ENCODE assay signal across 8 cellular contexts in genomic region chr9:2014696-2015580, GRCh38. TPM values are rescaled to one million over a fixed set of nuclear protein-coding genes. Genes with fewer than 3 reads are reported as not detected.
DNase-seq lines count a peak whose midpoint lies in the region; ATAC-seq and TF ChIP-seq lines count a peak whose summit lies in the region.

Gene SMARCA2 (plus strand): TSS chr9:2015347. CDS start chr9:2029023, 13,676 bp downstream.

- peak within 1 kb of the TSS; percentile 20 for H2BK120ac ChIP-seq in IMR-90 (ENCODE audit: low read depth, low read length)

- H3K79me1 ChIP-seq in IMR-90 (ENCODE audit: low read depth in 1 of 2, low read length in 2 of 2), result peaks cover 15 to 17% of the 10 kb centered on the region in 2 experiments

- POLR2A ChIA-PET in IMR-90 (lab: Charles Lee; ENCODE audit: unreplicated experiment) (no interaction called here), PC-3 (lab: Charles Lee; ENCODE audit: unreplicated experiment) (interaction anchor here (0.6 kb wide), 1 partner anchor 82 kb away, joined by 4 read pairs; no protein-coding TSS in a partner anchor)

- dilution Hi-C loops in IMR-90 (cut with HindIII; ENCODE audit: low sequenced_read_pairs, unreplicated experiment), result loop anchor here (25.0 kb wide), 1 partner anchor 97 kb away; no protein-coding TSS in a partner anchor

- H2BK15ac ChIP-seq in IMR-90 (ENCODE audit: low read depth, low read length), result no peak within 1 kb of the TSS

- no peaks in the 10 kb centered on the region for H3F3A ChIP-seq in PC-3 (ENCODE audit: low read length, unreplicated experiment)

- H4K5ac ChIP-seq in IMR-90 (ENCODE audit: low read depth, low read length), result peak within 1 kb of the TSS; percentile 27; the same call in 1 of the 2 replicates

- H3K56ac ChIP-seq in IMR-90 (ENCODE audit: extremely low read depth, insufficient read depth, low read length), result peak within 1 kb of the TSS; percentile 49; the same call in 1 of the 2 replicates

- no peaks in the 10 kb centered on the region for H3K27me3 ChIP-seq in IMR-90 (ENCODE audit: control insufficient read depth, insufficient read depth, low read length)
- H3K27me3 ChIP-seq in PC-3 (ENCODE audit: low read length), result no peaks in the 10 kb centered on the region

- 0% methylated on average over 4 of the region's 71 CpGs; no CpG with 5 or more reads in 1 of the 2 experiments for WGBS in IMR-90 (ENCODE audit: extremely low coverage in 2 of 2, insufficient read length in 1 of 2), 2 experiments

- H2BK5ac ChIP-seq in IMR-90 (ENCODE audit: low read depth, low read length, poor library complexity, severe bottlenecking), result peak within 1 kb of the TSS; percentile 67

- ATAC-seq in GM21529 (IDR thresholded peaks at IDR 0.05; ENCODE audit: unreplicated experiment) (peak; percentile 73), IMR-90 (ENCODE audit: low read depth) (peak; percentile 90), PC-3 (peak; percentile 73)

- H4K8ac ChIP-seq in IMR-90 (ENCODE audit: low read depth in 2 of 2, low read length in 2 of 2), result peak within 1 kb of the TSS; percentile 35 to 44; a peak in 2 of 4 replicates

- H3K4me1 ChIP-seq in IMR-90 (ENCODE audit: control insufficient read depth, insufficient read depth, low read length), result peaks cover 2% of the 10 kb centered on the region
- peaks cover 16% of the 10 kb centered on the region for H3K4me1 ChIP-seq in PC-3 (ENCODE audit: insufficient read depth, low read length)

- H3K9me3 ChIP-seq in IMR-90 (ENCODE audit: control insufficient read depth, insufficient read depth, low read length) (no peaks in the 10 kb centered on the region), PC-3 (ENCODE audit: low read length) (no peaks in the 10 kb centered on the region)

- no peaks in the 10 kb centered on the region for H3K9me1 ChIP-seq in IMR-90 (ENCODE audit: insufficient read depth, low read length)

- H3K9ac ChIP-seq in IMR-90 (ENCODE audit: low read depth, low read length) (peak within 1 kb of the TSS; percentile 87), PC-3 (ENCODE audit: low read length) (peak within 1 kb of the TSS; percentile 73)

- peaks cover 23% of the 10 kb centered on the region for H3K79me2 ChIP-seq in PC-3 (ENCODE audit: low read length)

- H3K4me3 ChIP-seq in IMR-90 (ENCODE audit: insufficient read depth, low read depth, low read length) (peak within 1 kb of the TSS; percentile 86), PC-3 (ENCODE audit: low read length) (peak within 1 kb of the TSS; percentile 84)

- H2AFZ ChIP-seq in IMR-90 (replicated peaks; ENCODE audit: low read length, poor library complexity), result peak within 1 kb of the TSS; percentile 97
- peak within 1 kb of the TSS; percentile 93 for H2AFZ ChIP-seq in PC-3 (ENCODE audit: low read length)

- 0 out of 2 replicates have a peak within 1 kb of the TSS, but pooled peaks have one; percentile 45 for H3K14ac ChIP-seq in IMR-90 (replicated peaks; ENCODE audit: low read depth, low read length)

- CTCF ChIA-PET in IMR-90 (lab: Yijun Ruan, JAX) (interaction anchor here (0.5 to 1.4 kb wide), 2 partner anchors 16 to 746 kb away, joined by 3 read pairs; no protein-coding TSS in a partner anchor), PC-3 (lab: Charles Lee) (interaction anchor here (0.6 to 0.7 kb wide), 2 partner anchors 17 to 77 kb away, joined by 3 read pairs; no protein-coding TSS in a partner anchor)

- peak within 1 kb of the TSS; percentile 42; the same call in 1 of the 2 replicates for H3K18ac ChIP-seq in IMR-90 (ENCODE audit: low read depth, low read length)

- peak within 1 kb of the TSS; percentile 73 for H2AK9ac ChIP-seq in IMR-90 (replicated peaks; ENCODE audit: low read depth, low read length, poor library complexity)

- H3K4me2 ChIP-seq in IMR-90 (ENCODE audit: low read depth, low read length), result peak within 1 kb of the TSS; percentile 91
- peak within 1 kb of the TSS; percentile 97 for H3K4me2 ChIP-seq in PC-3 (ENCODE audit: low read length)

- BruUV-seq in IMR-90 (replicated peaks; lab: Mats Ljungman, UMichigan) (no TSS peak), PC-3 (replicated peaks; lab: Mats Ljungman, UMichigan) (no TSS peak)

- intact Hi-C loops in IMR-90 (cut with micrococcal nuclease) (loop anchor here (1.0 to 10.0 kb wide), 7 partner anchors 36 to 827 kb away; partner anchors contain the start of genes PUM3 and VLDLR), PC-3 (cut with micrococcal nuclease) (loop anchor here (5.0 to 10.0 kb wide), 2 partner anchors 140 to 913 kb away; no protein-coding TSS in a partner anchor)

- peaks cover 7% of the 10 kb centered on the region; the same call in 1 of the 2 replicates for H4K20me1 ChIP-seq in IMR-90 (ENCODE audit: insufficient read depth, low read length)
- no peaks in the 10 kb centered on the region for H4K20me1 ChIP-seq in PC-3 (ENCODE audit: low read length)

- H3K9me2 ChIP-seq in PC-3 (replicated peaks; ENCODE audit: low read length), result no peaks in the 10 kb centered on the region

- peak within 1 kb of the TSS; percentile 70 for H3K27ac ChIP-seq in IMR-90 (ENCODE audit: insufficient read depth, low read length)
- H3K27ac ChIP-seq in PC-3 (ENCODE audit: low read length), result peak within 1 kb of the TSS; percentile 34
- peak within 1 kb of the TSS; percentile 89 for H3K27ac ChIP-seq in epithelial cell of prostate

- H3K36me3 ChIP-seq in IMR-90 (ENCODE audit: control insufficient read depth, insufficient read depth, low read length), result no peaks in the 10 kb centered on the region
- H3K36me3 ChIP-seq in PC-3 (ENCODE audit: low read depth, low read length), result no peaks in the 10 kb centered on the region

- peak; percentile 57 for TF ChIP-seq POLR2A in IMR-90 (IDR thresholded peaks at IDR 0.05; ENCODE audit: low read depth, low read length)

- in situ Hi-C loops in IMR-90 (cut with MboI; ENCODE audit: low sequenced_read_pairs), result no loop called here

- TF ChIP-seq CTCF in IMR-90 (conservative IDR thresholded peaks at IDR 0.05; ENCODE audit: low read depth, low read length), result no peak
- no peak for TF ChIP-seq CTCF in PC-3 (conservative IDR thresholded peaks at IDR 0.05; ENCODE audit: low read depth, low read length)

- TF ChIP-seq RAD21 in IMR-90 (IDR thresholded peaks at IDR 0.05; ENCODE audit: low read length), result no peak

- peak within 1 kb of the TSS; percentile 77 for H3K23ac ChIP-seq in IMR-90 (ENCODE audit: low read depth, low read length)

- peak within 1 kb of the TSS; percentile 20 for H3K4ac ChIP-seq in IMR-90 (ENCODE audit: low read depth, low read length)

- DNase-seq in DMS114 treated with DMSO at 0.1 percent for 48 hours (lab: John Stamatoyannopoulos, UW; ENCODE audit: unreplicated experiment) (peak; percentile 79), IMR-90 (peak; percentile 96), PC-3 (peak; percentile 93), activated T-cell treated with anti-CD3 and anti-CD28 coated beads for 48 hours (ENCODE audit: low read depth) (peak; percentile 97), epithelial cell of prostate (ENCODE audit: low read depth, low spot score) (peak; percentile 93), mucosa of gallbladder (ENCODE audit: low spot score) (peak; percentile 98)
- DNase-seq in stimulated activated CD8-positive, alpha-beta memory T cell treated with anti-CD3 and anti-CD28 coated beads, Interleukin-4, amount 100 ng/mL, for 24 hours (ENCODE audit: low read depth), result peak; percentile 96

- H2AK5ac ChIP-seq in IMR-90 (ENCODE audit: low read depth, low read length), result 0 out of 2 replicates have a peak within 1 kb of the TSS, but pooled peaks have one; percentile 2

- H4K91ac ChIP-seq in IMR-90 (ENCODE audit: insufficient read depth, low read depth, low read length), result peak within 1 kb of the TSS; percentile 6; the same call in 1 of the 2 replicates

- no peak within 1 kb of the TSS for H2BK20ac ChIP-seq in IMR-90 (ENCODE audit: low read depth, low read length)

TF ChIP-seq in IMR-90, 13 proteins besides CTCF, POLR2A, EP300 and RAD21:
- TF ChIP-seq CEBPB (IDR thresholded peaks at IDR 0.05; ENCODE audit: low read depth, low read length) (peak; percentile 12; the same call in 1 of the 2 replicates), RFX5 (IDR thresholded peaks at IDR 0.05; ENCODE audit: low read depth, low read length) (no peak), SMC3 (IDR thresholded peaks at IDR 0.05; ENCODE audit: low read depth, low read length) (no peak), MXI1 (IDR thresholded peaks at IDR 0.05; ENCODE audit: borderline replicate concordance, low read depth, low read length) (peak; percentile 34; the same call in 1 of the 2 replicates), USF2 (IDR thresholded peaks at IDR 0.05; ENCODE audit: low read depth, low read length) (no peak), CHD1 (IDR thresholded peaks at IDR 0.05; ENCODE audit: low read depth, low read length) (no peak), BHLHE40 (IDR thresholded peaks at IDR 0.05; ENCODE audit: low read depth, low read length) (no peak), NFE2L2 (IDR thresholded peaks at IDR 0.05; ENCODE audit: low read depth, low read length) (no peak), RCOR1 (IDR thresholded peaks at IDR 0.05; ENCODE audit: insufficient replicate concordance, low read length) (no peak), ELK1 (IDR thresholded peaks at IDR 0.05; ENCODE audit: borderline replicate concordance, low read depth, low read length) (no peak), MAZ (IDR thresholded peaks at IDR 0.05; ENCODE audit: borderline replicate concordance, low read depth, low read length) (peak; percentile 83), FOS (IDR thresholded peaks at IDR 0.05; ENCODE audit: low read depth, low read length) (0 out of 2 replicates have a peak, but pooled peaks have one; percentile 38)
TF ChIP-seq in IMR-90: peak in this region for 4.

RNA-seq across cellular contexts. Expression of gene SMARCA2, which starts in this region (rescaled TPM):
- total RNA-seq in IMR-90 (2012; rRNA removed), result 26.7 and 29.2 TPM in 2 replicates
- polyA plus RNA-seq in IMR-90 (2012; rRNA removed), result 25.3 and 26.5 TPM in 2 replicates
- 14.4 and 14.8 TPM in 2 replicates for polyA plus RNA-seq in IMR-90 (2012; cell fraction: cytosol; rRNA removed)
- 19.4 and 48.0 TPM in 2 replicates for polyA plus RNA-seq in IMR-90 (2012; cell fraction: nucleus; rRNA removed; ENCODE audit: low replicate concordance)
- total RNA-seq in PC-3 (2014; rRNA removed), result 27.9 and 36.4 TPM in 2 replicates
- 184 TPM for total RNA-seq in mucosa of gallbladder

Comparison
In these comparisons a context has a peak if more than half of its experiments do, and no peak if none do; other contexts are left out.
1. Peak in every context shown above with its lines: DNase-seq, ATAC-seq, H3K4me3 ChIP-seq and H3K27ac ChIP-seq.
2. H3K27ac ChIP-seq: peak in every context shown above with its lines; median percentile 89 in epithelial cell of prostate; 70 in IMR-90; 34 in PC-3.